ENCODE assay signal across 17 cellular contexts in the genomic region with DNA sequence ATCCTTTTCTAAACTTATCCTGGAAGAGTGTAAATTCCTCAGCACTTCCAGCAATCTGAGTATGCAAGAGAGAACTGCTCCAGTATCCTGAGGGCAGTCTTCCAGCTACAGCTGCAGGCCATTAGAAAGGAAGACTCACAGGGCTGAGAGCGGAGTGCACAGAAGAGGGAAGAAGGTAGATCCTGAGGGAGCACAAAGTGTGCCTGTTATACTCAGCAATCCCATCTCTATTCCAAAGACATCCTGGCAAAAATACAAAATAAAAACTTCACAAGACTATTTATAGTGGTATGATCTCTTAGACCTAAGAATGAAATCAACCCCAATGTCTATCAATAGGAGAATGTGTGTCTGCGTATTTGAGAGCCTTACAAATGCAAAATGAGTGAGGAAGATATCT.
DNase-seq lines count a peak whose midpoint lies in the region; ATAC-seq, FAIRE-seq and TF ChIP-seq lines count a peak whose summit lies in the region.
"Had no signal": no experiment of that assay in that cellular context is flagged by ENCODE, and none has a peak within 500 bp of the region (broad histone marks: within the 10 kb centered on the region; RNA-seq: fewer than 3 reads in every experiment).

No MANE protein-coding gene starts in this region.

- no peak overlapping the region for H3K23ac ChIP-seq in H1 (ENCODE audit: insufficient read length)

- H2BK12ac ChIP-seq in H1 (ENCODE audit: low read depth, low read length), result no peak overlapping the region

- no peak overlapping the region for H3K27ac ChIP-seq in H1 (ENCODE audit: low read depth, low read length)
- H3K27ac ChIP-seq in right cardiac atrium (ENCODE audit: low read length), result peak overlapping the region; percentile 53
- peak overlapping the region; percentile 36 for H3K27ac ChIP-seq in skeletal muscle tissue (ENCODE audit: low read depth, low read length)
- H3K27ac ChIP-seq: 22Rv1 had no signal

- no peak overlapping the region for H4K91ac ChIP-seq in H1 (replicated peaks; ENCODE audit: insufficient read length, low read length)

- no peaks in the 10 kb centered on the region for H3K9me3 ChIP-seq in H1 (ENCODE audit: insufficient read depth in 2 of 2, low read depth in 1 of 2, low read length in 1 of 2)
- H3K9me3 ChIP-seq in right cardiac atrium (ENCODE audit: control insufficient read depth, low read length), result no peaks in the 10 kb centered on the region
- H3K9me3 ChIP-seq in skeletal muscle tissue (ENCODE audit: control insufficient read depth in 3 of 3, low read length in 3 of 3), result no peaks in the 10 kb centered on the region

- H2BK120ac ChIP-seq in H1 (replicated peaks; ENCODE audit: low read depth, low read length), result no peak overlapping the region

- no peak for FAIRE-seq in H1 (lab: Jason Lieb, UNC)
- FAIRE-seq: GM12892, RCC 7860 had no signal

- ATAC-seq in Right ventricle myocardium inferior (peak; percentile 73), right cardiac atrium (peak; percentile 48 to 62), HG02759 (IDR thresholded peaks at IDR 0.05; ENCODE audit: unreplicated experiment) (no peak), HG03354 (IDR thresholded peaks at IDR 0.05; ENCODE audit: poor library complexity, severe bottlenecking, unreplicated experiment) (no peak)
- ATAC-seq in activated CD8-positive, alpha-beta T cell treated with anti-CD3 and anti-CD28 coated beads for 36 hours, result no peak

- no peak overlapping the region for H2AK5ac ChIP-seq in H1 (ENCODE audit: low read depth, low read length)

- H3K14ac ChIP-seq in H1 (ENCODE audit: insufficient read length), result no peak overlapping the region

- H3K27me3 ChIP-seq in H1 (replicated peaks in 1 of 4; ENCODE audit: control insufficient read depth in 3 of 4, extremely low read depth in 1 of 4, insufficient read depth in 3 of 4, low read length in 3 of 4) (peaks cover 0 to 1% (median 0%) of the 10 kb centered on the region in 4 experiments; a peak in 1 of 7 replicates), right cardiac atrium (ENCODE audit: control insufficient read depth, insufficient read depth) (no peaks in the 10 kb centered on the region), skeletal muscle tissue (ENCODE audit: control insufficient read depth in 3 of 3, insufficient read depth in 3 of 3, low read length in 3 of 3) (no peaks in the 10 kb centered on the region)

- H2BK15ac ChIP-seq in H1 (ENCODE audit: low read length), result no peak overlapping the region

- H3K4me1 Mint-ChIP-seq in activated CD8-positive, alpha-beta T cell treated with anti-CD3 and anti-CD28 coated beads for 36 hours (ENCODE audit: low read depth), result no peaks in the 10 kb centered on the region

- no peaks in the 10 kb centered on the region for H3K36me3 Mint-ChIP-seq in activated CD8-positive, alpha-beta T cell treated with anti-CD3 and anti-CD28 coated beads for 36 hours (ENCODE audit: low read depth)

- H4K8ac ChIP-seq in H1 (ENCODE audit: extremely low read depth, insufficient read depth, low read length), result no peak overlapping the region

- TF ChIP-seq RAD21 in H1 (IDR thresholded peaks at IDR 0.05 in 1 of 2, conservative IDR thresholded peaks at IDR 0.05 in 1 of 2; ENCODE audit: low read depth in 2 of 2, low read length in 2 of 2), result no peak

- CTCF ChIA-PET in H1 (lab: Charles Lee; ENCODE audit: partially characterized antibody), result no interaction called here
- CTCF ChIA-PET in activated CD8-positive, alpha-beta T cell treated with anti-CD3 and anti-CD28 coated beads for 36 hours (lab: Charles Lee), result no interaction called here

- H3K4me2 ChIP-seq in H1 (ENCODE audit: insufficient read depth in 1 of 2, low read depth in 2 of 2, low read length in 2 of 2), result no peak overlapping the region

- H3K4me1 ChIP-seq in H1 (replicated peaks in 1 of 4; ENCODE audit: control insufficient read depth in 3 of 4, insufficient read depth in 4 of 4, low read length in 3 of 4) (no peaks in the 10 kb centered on the region), right cardiac atrium (ENCODE audit: control insufficient read depth, insufficient read depth, low read length) (peaks cover 1% of the 10 kb centered on the region), skeletal muscle tissue (ENCODE audit: control insufficient read depth in 3 of 3, insufficient read depth in 3 of 3, low read length in 3 of 3) (peaks cover 4 to 7% (median 6%) of the 10 kb centered on the region in 3 donors)

- no peak overlapping the region for H3K56ac ChIP-seq in H1 (replicated peaks; ENCODE audit: insufficient read length, low read depth, low read length)

- POLR2A ChIA-PET in H1 (lab: Charles Lee; ENCODE audit: partially characterized antibody), result no interaction called here
- POLR2A ChIA-PET in activated CD8-positive, alpha-beta T cell treated with anti-CD3 and anti-CD28 coated beads for 36 hours (lab: Charles Lee), result no interaction called here

- no peaks in the 10 kb centered on the region for H4K20me1 ChIP-seq in H1 (replicated peaks in 1 of 2; ENCODE audit: control insufficient read depth in 1 of 2, insufficient read depth in 2 of 2, low read length in 2 of 2)

- no peaks in the 10 kb centered on the region for H3K79me1 ChIP-seq in H1 (ENCODE audit: low read depth, low read length)

- H4K5ac ChIP-seq in H1 (ENCODE audit: insufficient read length, low read depth, low read length), result no peak overlapping the region

- TF ChIP-seq EP300 in H1 (IDR thresholded peaks at IDR 0.05; ENCODE audit: borderline replicate concordance in 1 of 2, low read depth in 2 of 2, low read length in 2 of 2), result no peak

- H3K4me3 ChIP-seq in H1 (ENCODE audit: extremely low read depth in 1 of 4, insufficient read depth in 2 of 4, low read depth in 3 of 4, low read length in 4 of 4) (no peak overlapping the region), right cardiac atrium (ENCODE audit: low read length) (no peak overlapping the region), skeletal muscle tissue (ENCODE audit: low read length in 3 of 3) (peak overlapping the region in 1 of 3 donors; percentile 46)

- H3K23me2 ChIP-seq in H1 (ENCODE audit: low read depth, low read length), result no peaks in the 10 kb centered on the region

- intact Hi-C loops in Right ventricle myocardium inferior (cut with DNase I) (no loop called here), cardiac septum (cut with DNase I) (no loop called here), right cardiac atrium (cut with DNase I) (no loop called here)
- intact Hi-C loops in activated CD8-positive, alpha-beta T cell treated with anti-CD3 and anti-CD28 coated beads for 36 hours (cut with micrococcal nuclease), result no loop called here

- peaks cover 2% of the 10 kb centered on the region for H3K9me3 Mint-ChIP-seq in activated CD8-positive, alpha-beta T cell treated with anti-CD3 and anti-CD28 coated beads for 36 hours

- TF ChIP-seq CTCF in H1 (IDR thresholded peaks at IDR 0.05; ENCODE audit: control extremely low read depth in 1 of 3, insufficient read depth in 1 of 3, low read depth in 1 of 3, low read length in 3 of 3), result no peak
- no peak for TF ChIP-seq CTCF in activated CD8-positive, alpha-beta T cell treated with anti-CD3 and anti-CD28 coated beads for 36 hours (IDR thresholded peaks at IDR 0.05)

- H3K79me2 ChIP-seq in H1 (ENCODE audit: control insufficient read depth in 1 of 2, insufficient read depth in 2 of 2, low read length in 2 of 2), result no peaks in the 10 kb centered on the region

- no peak overlapping the region for H3K9ac ChIP-seq in H1 (replicated peaks in 1 of 4; ENCODE audit: extremely low read depth in 1 of 4, low read depth in 3 of 4, low read length in 3 of 4)
- no peak overlapping the region for H3K9ac ChIP-seq in skeletal muscle tissue (ENCODE audit: low read depth in 1 of 3, low read length in 3 of 3)

- WGBS in H1 (ENCODE audit: extremely low coverage in 1 of 2, insufficient coverage in 1 of 2, insufficient read length in 1 of 2, insufficient replicate concordance in 2 of 2, low coverage in 1 of 2, low lambda C conversion rate in 2 of 2, missing lambda C conversion rate in 1 of 2), 2 experiments, result 85% methylated on average over 2 of the region's 2 CpGs; no CpG with 5 or more reads in 1 of the 2 experiments
- WGBS in right cardiac atrium, result 46% methylated on average over 2 of the region's 2 CpGs

- peak overlapping the region; percentile 42; the same call in 1 of the 2 replicates for H2AFZ ChIP-seq in H1 (ENCODE audit: low read length)

- H3K27ac Mint-ChIP-seq in activated CD8-positive, alpha-beta T cell treated with anti-CD3 and anti-CD28 coated beads for 36 hours, result no peak overlapping the region
- H3K27ac Mint-ChIP-seq: HFFc6 had no signal

- no peak for DNase-seq in Right ventricle myocardium inferior (ENCODE audit: missing footprints)
- DNase-seq in cardiac septum (ENCODE audit: low spot score), result no peak
- DNase-seq in H1 (ENCODE audit: low read depth in 1 of 2, low spot score in 2 of 2), result no peak
- no peak for DNase-seq in right cardiac atrium
- no peak for DNase-seq in activated CD8-positive, alpha-beta T cell treated with anti-CD3 and anti-CD28 coated beads for 36 hours
- DNase-seq: HFFc6, MM.1S, NCI-H1930, NCI-H2171, NCI-H510A, SIG-M5 had no signal

- no peak overlapping the region for H2BK5ac ChIP-seq in H1 (ENCODE audit: low read depth, low read length)

- TF ChIP-seq POLR2A in H1 (IDR thresholded peaks at IDR 0.05; ENCODE audit: control extremely low read depth in 1 of 2, low read depth in 2 of 2, low read length in 2 of 2), result no peak

- no peaks in the 10 kb centered on the region for H3K27me3 Mint-ChIP-seq in activated CD8-positive, alpha-beta T cell treated with anti-CD3 and anti-CD28 coated beads for 36 hours

- no peak overlapping the region for H3K4me3 Mint-ChIP-seq in activated CD8-positive, alpha-beta T cell treated with anti-CD3 and anti-CD28 coated beads for 36 hours
- H3K4me3 Mint-ChIP-seq: HFFc6 had no signal

- no peak overlapping the region for H3K18ac ChIP-seq in H1 (ENCODE audit: extremely low read depth, low read length)

- no peaks in the 10 kb centered on the region for H3K36me3 ChIP-seq in H1 (ENCODE audit: control insufficient read depth in 2 of 4, insufficient read depth in 4 of 4, low read length in 3 of 4)
- H3K36me3 ChIP-seq in skeletal muscle tissue (ENCODE audit: control insufficient read depth in 3 of 3, insufficient read depth in 3 of 3, low read length in 3 of 3), result no peaks in the 10 kb centered on the region

- no peak overlapping the region for H2BK20ac ChIP-seq in H1 (ENCODE audit: low read length)

- no peak overlapping the region for H3K4ac ChIP-seq in H1 (replicated peaks; ENCODE audit: insufficient read length, low read depth, low read length)

TF ChIP-seq in H1, 55 proteins besides CTCF, POLR2A, EP300 and RAD21 (continues in another document):
- TF ChIP-seq KDM5A (IDR thresholded peaks at IDR 0.05; ENCODE audit: low read length), result no peak
- no peak for TF ChIP-seq EZH2 (IDR thresholded peaks at IDR 0.05; ENCODE audit: low read depth, low read length, severe bottlenecking)
- TF ChIP-seq, protein P1, sequence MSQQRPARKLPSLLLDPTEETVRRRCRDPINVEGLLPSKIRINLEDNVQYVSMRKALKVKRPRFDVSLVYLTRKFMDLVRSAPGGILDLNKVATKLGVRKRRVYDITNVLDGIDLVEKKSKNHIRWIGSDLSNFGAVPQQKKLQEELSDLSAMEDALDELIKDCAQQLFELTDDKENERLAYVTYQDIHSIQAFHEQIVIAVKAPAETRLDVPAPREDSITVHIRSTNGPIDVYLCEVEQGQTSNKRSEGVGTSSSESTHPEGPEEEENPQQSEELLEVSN (IDR thresholded peaks at IDR 0.05), result no peak
- TF ChIP-seq ASH2L (IDR thresholded peaks at IDR 0.05; ENCODE audit: low read length), result no peak
- no peak for TF ChIP-seq JUN (IDR thresholded peaks at IDR 0.05; ENCODE audit: low read depth, low read length)

Comparison
In these comparisons a context has a peak if more than half of its experiments do, and no peak if none do; other contexts are left out.
1. ATAC-seq: peak in Right ventricle myocardium inferior (single experiment) and right cardiac atrium (2 of 2); none in HG02759 (single experiment), HG03354 (single experiment) and activated CD8-positive, alpha-beta T cell treated with anti-CD3 and anti-CD28 coated beads for 36 hours (single experiment).